17 cellular contexts compared by ENCODE assay signal in genomic region chr1:64318428-64318827, GRCh38.
DNase-seq lines count a peak whose midpoint lies in the region; TF ChIP-seq lines count a peak whose summit lies in the region.
"Had no signal": no experiment of that assay in that cellular context is flagged by ENCODE, and none has a peak within 500 bp of the region (broad histone marks: within the 10 kb centered on the region; RNA-seq: fewer than 3 reads in every experiment).

No MANE protein-coding gene starts in this region.

- peak overlapping the region; percentile 86 for H3K27ac ChIP-seq in SK-N-MC
- H3K27ac ChIP-seq: 22Rv1, BLaER1 had no signal

- no peaks in the 10 kb centered on the region for H3K36me3 ChIP-seq in SK-N-MC (ENCODE audit: insufficient read depth, low read length)
- H3K36me3 ChIP-seq: BLaER1 had no signal

- peak overlapping the region; percentile 26 for H3K9ac ChIP-seq in SK-N-MC (ENCODE audit: insufficient read length)
- H3K9ac ChIP-seq: BLaER1 had no signal

- peak; percentile 3 for DNase-seq in AG09319 (ENCODE audit: extremely low read depth, low read depth)
- peak; percentile 11 for DNase-seq in EL
- no peak for DNase-seq in SK-N-MC (ENCODE audit: low read depth, low spot score)
- peak; percentile 9 for DNase-seq in fibroblast of gingiva (ENCODE audit: low read depth)
- no peak for DNase-seq in 8988T
- no peak for DNase-seq in NCI-H2227 treated with DMSO at 0.1 percent for 48 hours (lab: John Stamatoyannopoulos, UW)
- DNase-seq in NCI-H1092 (lab: John Stamatoyannopoulos, UW) = no peak
- DNase-seq in AML-193 (lab: John Stamatoyannopoulos, UW) = no peak
- DNase-seq: CD4-positive, alpha-beta memory T cell; DMS153; DMS79; GOT3; H7; HFFc6; KBM-7 had no signal

- no peaks in the 10 kb centered on the region for H3K9me3 ChIP-seq in SK-N-MC (ENCODE audit: low read depth, low read length)
- H3K9me3 ChIP-seq: BLaER1 had no signal

- TF ChIP-seq CTCF in AG09319 (IDR thresholded peaks at IDR 0.05; ENCODE audit: low read depth, low read length) = no peak

- no peak overlapping the region for H3K4me3 ChIP-seq in SK-N-MC
- H3K4me3 ChIP-seq: BLaER1 had no signal

Comparison
In these comparisons a context has a peak if more than half of its experiments do, and no peak if none do; other contexts are left out.
1. DNase-seq: peak in AG09319 (single experiment), EL (single experiment) and fibroblast of gingiva (single experiment); none in SK-N-MC (single experiment), 8988T (single experiment), NCI-H2227 treated with DMSO at 0.1 percent for 48 hours (single experiment), NCI-H1092 (single experiment) and AML-193 (0 of 2).